Comparison of ENCODE assay signal across 6 cellular contexts in the genomic region with DNA sequence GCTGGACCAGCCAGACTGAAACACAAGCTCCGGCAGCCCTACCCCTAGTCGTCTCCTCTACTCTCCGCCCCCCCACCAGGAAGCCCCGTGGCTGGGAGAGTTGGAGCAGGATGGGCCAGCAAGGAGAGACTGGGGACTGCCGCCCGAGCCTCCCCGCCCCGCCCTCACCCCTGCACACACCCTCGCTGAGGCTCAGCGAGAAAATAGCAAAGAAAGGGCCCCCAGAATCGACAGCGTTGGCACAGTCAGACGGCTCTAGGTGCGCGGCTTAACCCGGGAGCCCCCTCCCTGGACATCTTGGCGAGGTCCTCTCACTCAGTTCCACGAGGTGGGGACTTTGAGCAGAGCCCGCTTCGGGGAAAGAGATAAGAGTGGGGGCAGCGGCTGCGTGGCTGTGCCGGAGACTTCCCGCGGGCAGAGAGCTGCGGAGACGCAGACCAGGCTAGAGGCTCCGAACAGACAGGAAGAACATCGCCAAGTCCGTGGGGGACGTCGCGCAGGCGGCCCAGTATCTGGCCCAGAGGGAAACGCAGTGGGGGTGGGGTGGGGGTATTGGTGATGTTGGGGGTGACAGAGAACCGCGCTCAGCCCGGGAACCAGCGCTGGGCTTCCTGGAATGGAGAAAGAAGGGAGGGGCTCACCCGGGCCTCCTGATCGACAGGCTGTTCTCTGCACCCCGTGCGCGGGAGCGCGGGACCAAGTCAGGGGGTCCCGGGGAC.
DNase-seq lines count a peak whose midpoint lies in the region; ATAC-seq lines count a peak whose summit lies in the region.

No MANE protein-coding gene starts in this region.

- H3K9ac ChIP-seq in HUES48 (ENCODE audit: low read depth, low read length) (no peak overlapping the region), duodenal mucosa (ENCODE audit: low read depth in 1 of 2, low read length in 2 of 2) (no peak overlapping the region), rectal smooth muscle tissue (ENCODE audit: low read length) (no peak overlapping the region)

- H3K27ac ChIP-seq in HUES48 (ENCODE audit: low read depth, low read length) (no peak overlapping the region), duodenal mucosa (ENCODE audit: low read depth, low read length) (no peak overlapping the region), rectal smooth muscle tissue (ENCODE audit: low read depth, low read length) (no peak overlapping the region)

- peak overlapping the region; percentile 97 for H3K4me3 ChIP-seq in HUES48 (ENCODE audit: low read depth, low read length)
- H3K4me3 ChIP-seq in duodenal mucosa (ENCODE audit: low read depth in 1 of 2, low read length in 2 of 2), result peak overlapping the region; percentile 60 to 67
- peak overlapping the region; percentile 79 for H3K4me3 ChIP-seq in rectal smooth muscle tissue (ENCODE audit: low read length)

- H3K36me3 ChIP-seq in HUES48 (ENCODE audit: control insufficient read depth, insufficient read depth, low read length) (no peaks in the 10 kb centered on the region), duodenal mucosa (ENCODE audit: control insufficient read depth in 1 of 2, insufficient read depth in 2 of 2, low read length in 2 of 2) (no peaks in the 10 kb centered on the region), rectal smooth muscle tissue (ENCODE audit: control insufficient read depth, insufficient read depth, low read length) (no peaks in the 10 kb centered on the region)

- H3K9me3 ChIP-seq in HUES48 (ENCODE audit: control insufficient read depth, insufficient read depth, low read length) (no peaks in the 10 kb centered on the region), duodenal mucosa (ENCODE audit: control insufficient read depth in 1 of 2, low read length in 2 of 2) (no peaks in the 10 kb centered on the region)

- no peak for DNase-seq in NCI-H446 treated with DMSO at 0.1 percent for 48 hours (lab: John Stamatoyannopoulos, UW)

- ATAC-seq in HG02970 (IDR thresholded peaks at IDR 0.05; ENCODE audit: low FRiP score, unreplicated experiment), result no peak
- ATAC-seq in HG02678 (IDR thresholded peaks at IDR 0.05; ENCODE audit: unreplicated experiment), result no peak

- H3K4me1 ChIP-seq in HUES48 (ENCODE audit: control insufficient read depth, insufficient read depth, low read length), result peaks cover 19% of the 10 kb centered on the region
- peaks cover 20 to 22% of the 10 kb centered on the region in 2 donors for H3K4me1 ChIP-seq in duodenal mucosa (ENCODE audit: control insufficient read depth in 1 of 2, insufficient read depth in 2 of 2, low read length in 2 of 2)
- H3K4me1 ChIP-seq in rectal smooth muscle tissue (ENCODE audit: control insufficient read depth, insufficient read depth, low read length), result no peaks in the 10 kb centered on the region

- H3K27me3 ChIP-seq in HUES48 (ENCODE audit: control insufficient read depth, insufficient read depth, low read length) (peaks cover 72% of the 10 kb centered on the region), duodenal mucosa (ENCODE audit: control insufficient read depth in 1 of 2, insufficient read depth in 2 of 2, low read length in 2 of 2) (peaks cover 18 to 31% of the 10 kb centered on the region in 2 donors), rectal smooth muscle tissue (ENCODE audit: control insufficient read depth, insufficient read depth, low read length) (peaks cover 4% of the 10 kb centered on the region)
